In genomic region chr16:10210979-10211378, GRCh38 we compare ENCODE assay signal across 25 cellular contexts. TPM values are rescaled to one million over a fixed set of nuclear protein-coding genes. Genes with fewer than 3 reads are reported as not detected.
"Had no signal": no experiment of that assay in that cellular context is flagged by ENCODE, and none has a peak within 500 bp of the region (broad histone marks: within the 10 kb centered on the region; RNA-seq: fewer than 3 reads in every experiment).

No MANE protein-coding gene starts in this region.

- H3K36me3 ChIP-seq: MG63, SJCRH30 had no signal

- H3K4me3 ChIP-seq: MG63, SJCRH30 had no signal

- H3K4me1 ChIP-seq: SJCRH30 had no signal

- DNase-seq: KBM-7, MG63, NCI-H1092, NCI-H1105 treated with DMSO at 0.1 percent for 48 hours, NCI-H1417 treated with DMSO at 0.1 percent for 48 hours, NCI-H146, NCI-H187, NCI-H2029, NCI-H2081 treated with DMSO at 0.1 percent for 48 hours, NCI-H2171, NCI-H226, NCI-H446, NCI-H510A, NCI-H524 treated with DMSO at 0.1 percent for 48 hours, NCI-H69, NCI-H774, PC-3, SHP77 treated with DMSO at 0.1 percent for 48 hours, SJCRH30 had no signal

- H3K9me3 ChIP-seq: MG63, SJCRH30 had no signal

- ATAC-seq: Panc1, PC-3, Right ventricle myocardium inferior, SK-N-SH treated with all-trans-retinoic acid at 6 μM for 48 hours had no signal

- H3K27ac ChIP-seq: SJCRH30 had no signal

RNA-seq across cellular contexts. Expression of gene GRIN2A, which starts 28.8 kb away (rescaled TPM):
- total RNA-seq: HT-29, LHCN-M2, OCI-LY7 had no signal
